8 cellular contexts compared by ENCODE assay signal in genomic region chr22:26512149-26512793, GRCh38. TPM values are rescaled to one million over a fixed set of nuclear protein-coding genes. Genes with fewer than 3 reads are reported as not detected.
DNase-seq lines count a peak whose midpoint lies in the region; ATAC-seq and TF ChIP-seq lines count a peak whose summit lies in the region.

Gene TFIP11, minus strand, starts transcription at chr22:26512473. Its CDS starts 2,201 bp downstream, at chr22:26510272.

- intact Hi-C loops in esophagus muscularis mucosa (cut with DNase I), result loop anchor here (5.0 kb wide), 1 partner anchor 75 kb away; no protein-coding TSS in a partner anchor

- H3K27ac ChIP-seq in esophagus muscularis mucosa (replicated peaks in 1 of 4) (peak within 1 kb of the TSS; percentile 77 to 87 (median 84)), muscle layer of duodenum (ENCODE audit: low read length) (peak within 1 kb of the TSS; percentile 92)

- peaks cover 17 to 31% (median 26%) of the 10 kb centered on the region in 4 donors for H3K4me1 ChIP-seq in esophagus muscularis mucosa
- H3K4me1 ChIP-seq in muscle layer of duodenum (ENCODE audit: control insufficient read depth in 1 of 2, insufficient read depth in 2 of 2, low read length in 2 of 2), result peaks cover 12 to 23% of the 10 kb centered on the region in 2 donors

- H3K4me3 ChIP-seq in esophagus muscularis mucosa (peak within 1 kb of the TSS; percentile 76 to 89 (median 88)), muscle layer of duodenum (ENCODE audit: low read depth in 1 of 2, low read length in 2 of 2) (peak within 1 kb of the TSS; percentile 98 to 99)

- TF ChIP-seq CTCF in esophagus muscularis mucosa (IDR thresholded peaks at IDR 0.05), result no peak

- DNase-seq in DMS53 (lab: John Stamatoyannopoulos, UW) (peak; percentile 83), KG1 (lab: John Stamatoyannopoulos, UW) (peak; percentile 81), RKO (ENCODE audit: low spot score) (peak; percentile 91), activated T-helper 1 cell treated with Interleukin-2 at 50 U/mL for 16 hours (ENCODE audit: low read depth) (peak; percentile 83), esophagus muscularis mucosa (ENCODE audit: extremely low spot score) (peak; percentile 99)
- DNase-seq in stimulated activated CD8-positive, alpha-beta memory T cell treated with anti-CD3 and anti-CD28 coated beads, Interleukin-7, amount 100 ng/mL, for 24 hours (ENCODE audit: low read depth), result peak; percentile 92

- no peaks in the 10 kb centered on the region for H3K9me3 ChIP-seq in esophagus muscularis mucosa
- H3K9me3 ChIP-seq in muscle layer of duodenum (ENCODE audit: control insufficient read depth in 1 of 2, low read length in 2 of 2), result no peaks in the 10 kb centered on the region

- H3K27me3 ChIP-seq in esophagus muscularis mucosa, result no peaks in the 10 kb centered on the region
- H3K27me3 ChIP-seq in muscle layer of duodenum (ENCODE audit: low read depth, low read length), result no peaks in the 10 kb centered on the region

- H3K36me3 ChIP-seq in esophagus muscularis mucosa (peaks cover 23 to 33% (median 31%) of the 10 kb centered on the region in 4 donors), muscle layer of duodenum (ENCODE audit: control insufficient read depth in 1 of 2, insufficient read depth in 2 of 2, low read length in 2 of 2) (peaks cover 21 to 30% of the 10 kb centered on the region in 2 donors)

- no peak for TF ChIP-seq EP300 in esophagus muscularis mucosa (IDR thresholded peaks at IDR 0.05)

- peak; percentile 90 for ATAC-seq in GM21717 (IDR thresholded peaks at IDR 0.05; ENCODE audit: unreplicated experiment)

- TF ChIP-seq POLR2A in esophagus muscularis mucosa (IDR thresholded peaks at IDR 0.05; ENCODE audit: low read depth), result no peak

- 0% methylated on average over 12 of the region's 40 CpGs for WGBS in esophagus muscularis mucosa

RNA-seq across cellular contexts. Expression of gene TFIP11, which starts in this region (rescaled TPM):
- 10 to 100 TPM; 17.9 to 23.5 (median 20.4) TPM for total RNA-seq in esophagus muscularis mucosa

Comparison
In these comparisons a context has a peak if more than half of its experiments do, and no peak if none do; other contexts are left out.
1. Peak in every context shown above with its lines: DNase-seq, ATAC-seq, H3K4me3 ChIP-seq and H3K27ac ChIP-seq.